ENCODE assay signal across 1 cellular context in the genomic region with DNA sequence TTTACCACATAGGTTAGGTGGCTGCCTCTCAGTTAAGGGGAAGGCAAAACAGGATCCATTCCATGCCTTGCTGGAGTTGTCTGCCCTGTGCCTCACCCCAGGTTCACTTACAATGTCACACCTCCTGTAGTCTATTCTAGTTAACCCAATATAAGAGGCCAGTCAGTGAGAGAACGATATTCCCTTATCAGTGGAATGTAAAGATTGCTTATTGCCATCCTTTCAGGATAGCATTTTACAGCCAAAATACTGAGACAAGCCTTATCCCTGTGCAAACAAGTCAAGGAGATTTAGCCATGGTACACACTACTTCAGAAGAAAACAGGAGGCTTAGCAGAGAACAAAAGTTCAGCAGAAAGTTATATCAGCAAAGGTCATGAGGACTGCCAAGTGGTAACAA.
TF ChIP-seq lines count a peak whose summit lies in the region.

No MANE protein-coding gene starts in this region.

TF ChIP-seq in HepG2, 621 proteins besides CTCF, POLR2A, EP300 and RAD21 (continues in another document):
- TF ChIP-seq HNRNPUL1 (IDR thresholded peaks at IDR 0.05; ENCODE audit: low read depth, low read length), result no peak
- no peak for TF ChIP-seq SOX13 (IDR thresholded peaks at IDR 0.05)
- peak in 1 of 2 experiments; percentile 68; a peak in 2 of 4 replicates for TF ChIP-seq SOX13 (CRISPR knock-in tag; conservative IDR thresholded peaks at IDR 0.05 in 1 of 2, IDR thresholded peaks at IDR 0.05 in 1 of 2)
- no peak for TF ChIP-seq ZNF605 (CRISPR knock-in tag; IDR thresholded peaks at IDR 0.05)
- TF ChIP-seq TCF7L2 (IDR thresholded peaks at IDR 0.05; ENCODE audit: low read depth, low read length), result no peak
- TF ChIP-seq ZNF878 (CRISPR knock-in tag; IDR thresholded peaks at IDR 0.05), result no peak
- TF ChIP-seq KAT2B (IDR thresholded peaks at IDR 0.05; ENCODE audit: borderline replicate concordance, low read depth, low read length), result no peak
- no peak for TF ChIP-seq POGZ (CRISPR knock-in tag; IDR thresholded peaks at IDR 0.05)
- TF ChIP-seq BCL6 (CRISPR knock-in tag; IDR thresholded peaks at IDR 0.05), result peak; percentile 67
- no peak for TF ChIP-seq THAP8 (CRISPR knock-in tag; IDR thresholded peaks at IDR 0.05; ENCODE audit: borderline replicate concordance)
- TF ChIP-seq ZNF670 (CRISPR knock-in tag; IDR thresholded peaks at IDR 0.05; ENCODE audit: borderline replicate concordance), result no peak
- TF ChIP-seq YEATS4 (CRISPR knock-in tag; IDR thresholded peaks at IDR 0.05; ENCODE audit: borderline replicate concordance), result no peak
- TF ChIP-seq, protein P1, sequence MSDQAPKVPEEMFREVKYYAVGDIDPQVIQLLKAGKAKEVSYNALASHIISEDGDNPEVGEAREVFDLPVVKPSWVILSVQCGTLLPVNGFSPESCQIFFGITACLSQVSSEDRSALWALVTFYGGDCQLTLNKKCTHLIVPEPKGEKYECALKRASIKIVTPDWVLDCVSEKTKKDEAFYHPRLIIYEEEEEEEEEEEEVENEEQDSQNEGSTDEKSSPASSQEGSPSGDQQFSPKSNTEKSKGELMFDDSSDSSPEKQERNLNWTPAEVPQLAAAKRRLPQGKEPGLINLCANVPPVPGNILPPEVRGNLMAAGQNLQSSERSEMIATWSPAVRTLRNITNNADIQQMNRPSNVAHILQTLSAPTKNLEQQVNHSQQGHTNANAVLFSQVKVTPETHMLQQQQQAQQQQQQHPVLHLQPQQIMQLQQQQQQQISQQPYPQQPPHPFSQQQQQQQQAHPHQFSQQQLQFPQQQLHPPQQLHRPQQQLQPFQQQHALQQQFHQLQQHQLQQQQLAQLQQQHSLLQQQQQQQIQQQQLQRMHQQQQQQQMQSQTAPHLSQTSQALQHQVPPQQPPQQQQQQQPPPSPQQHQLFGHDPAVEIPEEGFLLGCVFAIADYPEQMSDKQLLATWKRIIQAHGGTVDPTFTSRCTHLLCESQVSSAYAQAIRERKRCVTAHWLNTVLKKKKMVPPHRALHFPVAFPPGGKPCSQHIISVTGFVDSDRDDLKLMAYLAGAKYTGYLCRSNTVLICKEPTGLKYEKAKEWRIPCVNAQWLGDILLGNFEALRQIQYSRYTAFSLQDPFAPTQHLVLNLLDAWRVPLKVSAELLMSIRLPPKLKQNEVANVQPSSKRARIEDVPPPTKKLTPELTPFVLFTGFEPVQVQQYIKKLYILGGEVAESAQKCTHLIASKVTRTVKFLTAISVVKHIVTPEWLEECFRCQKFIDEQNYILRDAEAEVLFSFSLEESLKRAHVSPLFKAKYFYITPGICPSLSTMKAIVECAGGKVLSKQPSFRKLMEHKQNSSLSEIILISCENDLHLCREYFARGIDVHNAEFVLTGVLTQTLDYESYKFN (CRISPR knock-in tag; conservative IDR thresholded peaks at IDR 0.05), result no peak
- peak; percentile 51; the same call in 1 of the 2 replicates for TF ChIP-seq ZNF609 (CRISPR knock-in tag; IDR thresholded peaks at IDR 0.05; ENCODE audit: borderline replicate concordance)
- no peak for TF ChIP-seq ERF (CRISPR knock-in tag; IDR thresholded peaks at IDR 0.05)
- no peak for TF ChIP-seq KLF16 (CRISPR knock-in tag; IDR thresholded peaks at IDR 0.05)
- no peak for TF ChIP-seq ZBTB42 (CRISPR knock-in tag; IDR thresholded peaks at IDR 0.05)
- no peak for TF ChIP-seq GABPB1 (CRISPR knock-in tag; IDR thresholded peaks at IDR 0.05)
- TF ChIP-seq SNAPC4 (CRISPR knock-in tag; IDR thresholded peaks at IDR 0.05), result no peak
- TF ChIP-seq SOX6 (IDR thresholded peaks at IDR 0.05), result no peak
- peak; percentile 36; the same call in 1 of the 2 replicates for TF ChIP-seq SOX6 (CRISPR knock-in tag; IDR thresholded peaks at IDR 0.05)
- peak; percentile 57; the same call in 1 of the 2 replicates for TF ChIP-seq RARA (CRISPR knock-in tag; IDR thresholded peaks at IDR 0.05)
- no peak for TF ChIP-seq SMAD1 (CRISPR knock-in tag; IDR thresholded peaks at IDR 0.05; ENCODE audit: borderline replicate concordance, low read depth)
- TF ChIP-seq ZNF256 (CRISPR knock-in tag; conservative IDR thresholded peaks at IDR 0.05), result no peak
- TF ChIP-seq AGO1 (IDR thresholded peaks at IDR 0.05; ENCODE audit: low read depth, low read length, poor library complexity, severe bottlenecking), result no peak
- no peak for TF ChIP-seq ZNF629 (CRISPR knock-in tag; conservative IDR thresholded peaks at IDR 0.05)
- TF ChIP-seq ZNF431 (CRISPR knock-in tag; IDR thresholded peaks at IDR 0.05; ENCODE audit: borderline replicate concordance, low read depth), result no peak
- no peak for TF ChIP-seq SIX4 (CRISPR knock-in tag; IDR thresholded peaks at IDR 0.05)
- TF ChIP-seq FOXA3 (CRISPR knock-in tag; IDR thresholded peaks at IDR 0.05), result 0 out of 2 replicates have a peak, but pooled peaks have one; percentile 18
- TF ChIP-seq ZSCAN25 (CRISPR knock-in tag; IDR thresholded peaks at IDR 0.05), result no peak
- peak; percentile 44; the same call in 1 of the 2 replicates for TF ChIP-seq HNF4A (CRISPR knock-in tag; IDR thresholded peaks at IDR 0.05)
- TF ChIP-seq FUBP1 (CRISPR knock-in tag; IDR thresholded peaks at IDR 0.05; ENCODE audit: borderline replicate concordance), result no peak
- TF ChIP-seq KDM6A (CRISPR knock-in tag; IDR thresholded peaks at IDR 0.05; ENCODE audit: low read depth), result no peak
- no peak for TF ChIP-seq TARDBP (CRISPR knock-in tag; IDR thresholded peaks at IDR 0.05)
- TF ChIP-seq ZSCAN29 (CRISPR knock-in tag; conservative IDR thresholded peaks at IDR 0.05), result no peak
- TF ChIP-seq ZNF496 (CRISPR knock-in tag; IDR thresholded peaks at IDR 0.05; ENCODE audit: insufficient replicate concordance), result no peak
- no peak for TF ChIP-seq ZNF263 (CRISPR knock-in tag; IDR thresholded peaks at IDR 0.05)
- TF ChIP-seq HOXA3 (CRISPR knock-in tag; IDR thresholded peaks at IDR 0.05), result no peak
- no peak for TF ChIP-seq ATAD3A (CRISPR knock-in tag; IDR thresholded peaks at IDR 0.05)
- no peak for TF ChIP-seq GABPA (IDR thresholded peaks at IDR 0.05; ENCODE audit: low read depth, low read length)
- TF ChIP-seq GABPA (CRISPR knock-in tag; IDR thresholded peaks at IDR 0.05; ENCODE audit: low read depth), result no peak
- TF ChIP-seq, protein P2, sequence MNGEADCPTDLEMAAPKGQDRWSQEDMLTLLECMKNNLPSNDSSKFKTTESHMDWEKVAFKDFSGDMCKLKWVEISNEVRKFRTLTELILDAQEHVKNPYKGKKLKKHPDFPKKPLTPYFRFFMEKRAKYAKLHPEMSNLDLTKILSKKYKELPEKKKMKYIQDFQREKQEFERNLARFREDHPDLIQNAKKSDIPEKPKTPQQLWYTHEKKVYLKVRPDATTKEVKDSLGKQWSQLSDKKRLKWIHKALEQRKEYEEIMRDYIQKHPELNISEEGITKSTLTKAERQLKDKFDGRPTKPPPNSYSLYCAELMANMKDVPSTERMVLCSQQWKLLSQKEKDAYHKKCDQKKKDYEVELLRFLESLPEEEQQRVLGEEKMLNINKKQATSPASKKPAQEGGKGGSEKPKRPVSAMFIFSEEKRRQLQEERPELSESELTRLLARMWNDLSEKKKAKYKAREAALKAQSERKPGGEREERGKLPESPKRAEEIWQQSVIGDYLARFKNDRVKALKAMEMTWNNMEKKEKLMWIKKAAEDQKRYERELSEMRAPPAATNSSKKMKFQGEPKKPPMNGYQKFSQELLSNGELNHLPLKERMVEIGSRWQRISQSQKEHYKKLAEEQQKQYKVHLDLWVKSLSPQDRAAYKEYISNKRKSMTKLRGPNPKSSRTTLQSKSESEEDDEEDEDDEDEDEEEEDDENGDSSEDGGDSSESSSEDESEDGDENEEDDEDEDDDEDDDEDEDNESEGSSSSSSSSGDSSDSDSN (CRISPR knock-in tag; IDR thresholded peaks at IDR 0.05), result no peak
- TF ChIP-seq ZBTB3 (CRISPR knock-in tag; IDR thresholded peaks at IDR 0.05; ENCODE audit: borderline replicate concordance, low read depth), result no peak
- TF ChIP-seq TCF7 (IDR thresholded peaks at IDR 0.05; ENCODE audit: low read depth), result peak; percentile 61
- TF ChIP-seq HMG20B (CRISPR knock-in tag; conservative IDR thresholded peaks at IDR 0.05), result no peak
- 0 out of 2 replicates have a peak, but pooled peaks have one; percentile 35 for TF ChIP-seq NR2F6 (IDR thresholded peaks at IDR 0.05)
- no peak for TF ChIP-seq NR2F6 (CRISPR knock-in tag; IDR thresholded peaks at IDR 0.05)
- TF ChIP-seq PHB2 (IDR thresholded peaks at IDR 0.05; ENCODE audit: partially characterized antibody), result no peak
- TF ChIP-seq, protein P3, sequence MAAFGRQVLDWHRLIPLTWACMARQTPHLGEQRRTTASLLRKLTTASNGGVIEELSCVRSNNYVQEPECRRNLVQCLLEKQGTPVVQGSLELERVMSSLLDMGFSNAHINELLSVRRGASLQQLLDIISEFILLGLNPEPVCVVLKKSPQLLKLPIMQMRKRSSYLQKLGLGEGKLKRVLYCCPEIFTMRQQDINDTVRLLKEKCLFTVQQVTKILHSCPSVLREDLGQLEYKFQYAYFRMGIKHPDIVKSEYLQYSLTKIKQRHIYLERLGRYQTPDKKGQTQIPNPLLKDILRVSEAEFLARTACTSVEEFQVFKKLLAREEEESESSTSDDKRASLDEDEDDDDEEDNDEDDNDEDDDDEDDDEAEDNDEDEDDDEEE (CRISPR knock-in tag; IDR thresholded peaks at IDR 0.05), result no peak
